15 cellular contexts compared by ENCODE assay signal in the genomic region with DNA sequence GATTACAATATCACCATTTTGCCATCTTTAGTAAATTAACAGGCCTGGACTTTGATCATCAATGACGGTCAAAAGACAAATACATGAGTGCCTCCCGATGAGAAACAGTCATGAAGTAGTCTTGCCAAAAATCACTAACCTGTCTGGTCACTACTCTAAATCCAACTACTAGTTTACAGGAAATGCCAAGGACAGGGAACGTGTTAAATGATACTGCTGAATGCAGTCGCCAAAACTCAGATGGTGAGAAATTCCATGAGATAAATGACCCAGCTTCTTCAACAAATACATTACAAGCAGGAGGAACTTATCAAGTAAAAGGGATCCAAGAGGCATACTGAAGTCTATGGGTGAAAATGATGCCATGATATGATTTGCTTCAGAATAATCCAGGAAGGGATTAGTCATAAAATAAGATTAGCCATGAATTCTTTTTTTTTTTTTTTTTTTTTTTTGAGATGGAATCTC. TPM values are rescaled to one million over a fixed set of nuclear protein-coding genes. Genes with fewer than 3 reads are reported as not detected.
DNase-seq lines count a peak whose midpoint lies in the region; TF ChIP-seq lines count a peak whose summit lies in the region.
"Had no signal": no experiment of that assay in that cellular context is flagged by ENCODE, and none has a peak within 500 bp of the region (broad histone marks: within the 10 kb centered on the region; RNA-seq: fewer than 3 reads in every experiment).

No MANE protein-coding gene starts in this region.

- H3K4me1 ChIP-seq in spleen = peaks cover 0 to 13% (median 4%) of the 10 kb centered on the region in 6 donors

- peaks cover 21% of the 10 kb centered on the region for H3K36me3 Mint-ChIP-seq in Calu3 (ENCODE audit: insufficient read depth, unreplicated experiment)

- no peaks in the 10 kb centered on the region for H3K36me3 ChIP-seq in spleen
- H3K36me3 ChIP-seq: adrenal gland, SJCRH30 had no signal

- intact Hi-C loops in Calu3 (cut with micrococcal nuclease; ENCODE audit: unreplicated experiment) (loop anchor here (5.0 kb wide), 2 partner anchors 35 to 70 kb away; a partner anchor contains a TSS), spleen (cut with DNase I; ENCODE audit: low total_unique reads) (no loop called here)

- H3K4me1 Mint-ChIP-seq in Calu3 (ENCODE audit: low read depth, unreplicated experiment) = peaks cover 80% of the 10 kb centered on the region

- DNase-seq in Calu3 (no peak), NCI-H226 (peak; percentile 43), dermis blood vessel endothelial cell (peak; percentile 36), lung microvascular endothelial cell (ENCODE audit: low read depth in 2 of 2) (peak; percentile 43 to 57), spleen (no peak), DMS53 (lab: John Stamatoyannopoulos, UW) (no peak), putamen (ENCODE audit: low spot score) (no peak), SW 1271 (lab: John Stamatoyannopoulos, UW) (no peak)
- DNase-seq: activated CD4-positive, alpha-beta T cell treated with anti-CD3 and anti-CD28 coated beads, Interleukin-2, amount 50 U/mL, for 4 hours; adrenal gland; cortex of kidney; NCI-H2107; NK-92 treated with Interleukin-12 subunit alpha and Interleukin-12 subunit beta, amount 100 ng/mL, for 24 hours; nucleus accumbens; SJCRH30 had no signal

- H3K9me3 Mint-ChIP-seq in Calu3 (ENCODE audit: low read depth, unreplicated experiment) = no peaks in the 10 kb centered on the region

- H3K27ac ChIP-seq in spleen = no peak overlapping the region
- H3K27ac ChIP-seq: SJCRH30 had no signal

- BruUV-seq in Calu3 (replicated peaks; lab: Mats Ljungman, UMichigan) = no TSS peak

- no peak for TF ChIP-seq POLR2A in spleen (IDR thresholded peaks at IDR 0.05)

- H3K9me3 ChIP-seq in spleen = no peaks in the 10 kb centered on the region
- H3K9me3 ChIP-seq: adrenal gland, SJCRH30 had no signal

- H3K27ac Mint-ChIP-seq in Calu3 (ENCODE audit: unreplicated experiment) = peak overlapping the region; percentile 78

- WGBS in spleen, 5 donors = 66 to 77% (median 73%) methylated on average over 4 of the region's 4 CpGs

- H3K27me3 Mint-ChIP-seq in Calu3 (ENCODE audit: unreplicated experiment) = no peaks in the 10 kb centered on the region

- no peak overlapping the region for H3K4me3 ChIP-seq in spleen
- H3K4me3 ChIP-seq: adrenal gland, SJCRH30 had no signal

- CTCF ChIA-PET in Calu3 (lab: Charles Lee) = interaction anchor here (0.9 to 1.4 kb wide), 5 partner anchors 8 to 76 kb away, joined by 3 to 5 read pairs (median 3); no protein-coding TSS in a partner anchor

- TF ChIP-seq CTCF in Calu3 (IDR thresholded peaks at IDR 0.05; ENCODE audit: unreplicated experiment) (no peak), spleen (IDR thresholded peaks at IDR 0.05 in 8 of 11, conservative IDR thresholded peaks at IDR 0.05 in 3 of 11) (no peak)

- no peaks in the 10 kb centered on the region for H3K27me3 ChIP-seq in spleen (replicated peaks in 1 of 7)
- H3K27me3 ChIP-seq: adrenal gland, SJCRH30 had no signal

- H3K4me3 Mint-ChIP-seq in Calu3 (ENCODE audit: low read depth, unreplicated experiment) = no peak overlapping the region

RNA-seq across cellular contexts. Expression of a gene that starts 35.8 kb away (rescaled TPM):
- 229 and 237 TPM in 2 replicates for total RNA-seq in Calu3 (2022)
- total RNA-seq in dermis blood vessel endothelial cell = 145 and 196 TPM in 2 replicates
- 71.7 and 121 TPM in 2 replicates for total RNA-seq in lung microvascular endothelial cell
- total RNA-seq in spleen = 100 to 1,000 TPM in 2 of 7 donors, 10 to 100 TPM in 5; 69.4 to 142 (median 87.5) TPM
- polyA plus RNA-seq in spleen = 10 to 100 TPM; 10.3 to 14.5 (median 11.0) TPM

Comparison
In these comparisons a context has a peak if more than half of its experiments do, and no peak if none do; other contexts are left out.
1. DNase-seq: peak in NCI-H226 (single experiment), dermis blood vessel endothelial cell (single experiment) and lung microvascular endothelial cell (2 of 2); none in Calu3 (single experiment), spleen (single experiment), DMS53 (single experiment), putamen (single experiment) and SW 1271 (0 of 2).